ENCODE assay signal across 10 cellular contexts in the genomic region with DNA sequence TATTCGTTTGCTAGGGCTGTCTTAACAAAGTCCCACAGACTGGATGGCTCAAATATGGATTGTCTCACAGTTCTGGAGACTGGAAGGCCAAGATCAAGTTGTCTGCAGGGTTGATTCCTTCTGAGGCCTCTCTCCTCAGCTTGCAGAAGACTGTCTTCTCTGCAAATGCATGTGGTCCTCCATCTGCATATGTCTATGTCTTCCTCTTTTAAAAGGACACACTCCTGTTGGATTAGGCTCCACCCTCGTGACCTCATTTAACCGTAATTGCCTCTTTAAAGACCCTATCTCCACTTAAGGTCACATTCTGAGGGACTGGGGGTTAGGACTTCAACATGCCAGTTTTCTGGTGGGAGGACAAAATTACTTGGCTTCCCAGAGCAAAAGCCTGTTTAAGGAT.
DNase-seq lines count a peak whose midpoint lies in the region; ATAC-seq and TF ChIP-seq lines count a peak whose summit lies in the region.
"Had no signal": no experiment of that assay in that cellular context is flagged by ENCODE, and none has a peak within 500 bp of the region (broad histone marks: within the 10 kb centered on the region; RNA-seq: fewer than 3 reads in every experiment).

No MANE protein-coding gene starts in this region.

- peaks cover 9% of the 10 kb centered on the region for H3K36me3 Mint-ChIP-seq in activated T-helper 1 cell treated with anti-CD3 and anti-CD28 coated beads, Interleukin-12 subunit alpha, Interleukin-12 subunit beta, Interleukin-2, Interleukin-4 antibody, amounts not matched to agents 30 ng/mL and 10 ng/mL and 1 ng/mL, durations not matched to agents 14 hours and 24 hours and 36 hours (ENCODE audit: low read depth)

- no peaks in the 10 kb centered on the region for H3K36me3 ChIP-seq in heart right ventricle
- no peaks in the 10 kb centered on the region for H3K36me3 ChIP-seq in mesodermal cell (ENCODE audit: control insufficient read depth, insufficient read depth, low read length)
- H3K36me3 ChIP-seq in uterus = no peaks in the 10 kb centered on the region
- H3K36me3 ChIP-seq in spleen = no peaks in the 10 kb centered on the region

- no peak for TF ChIP-seq CTCF in heart right ventricle (IDR thresholded peaks at IDR 0.05)
- no peak for TF ChIP-seq CTCF in uterus (IDR thresholded peaks at IDR 0.05)
- TF ChIP-seq CTCF in spleen (IDR thresholded peaks at IDR 0.05 in 8 of 11, conservative IDR thresholded peaks at IDR 0.05 in 3 of 11) = no peak

- no peak overlapping the region for H3K4me3 ChIP-seq in heart right ventricle
- H3K4me3 ChIP-seq in mesodermal cell (ENCODE audit: extremely low read depth, insufficient read depth, low read length, poor library complexity, severe bottlenecking) = no peak overlapping the region
- no peak overlapping the region for H3K4me3 ChIP-seq in uterus
- no peak overlapping the region for H3K4me3 ChIP-seq in spleen

- ATAC-seq in heart right ventricle (no peak), Right ventricle myocardium inferior (no peak)

- H3K27ac ChIP-seq in heart right ventricle (peak overlapping the region in 9 of 10 donors; percentile 27 to 81 (median 57)), mesodermal cell (ENCODE audit: low read depth, low read length, severe bottlenecking) (peak overlapping the region; percentile 97), uterus (peak overlapping the region; percentile 57 to 64), spleen (peak overlapping the region in 3 of 8 donors; percentile 37 to 64 (median 54))

- DNase-seq in heart right ventricle = no peak
- DNase-seq in Right ventricle myocardium inferior (ENCODE audit: missing footprints) = no peak
- no peak for DNase-seq in activated T-helper 1 cell treated with anti-CD3 and anti-CD28 coated beads, Interleukin-12 subunit alpha, Interleukin-12 subunit beta, Interleukin-2, Interleukin-4 antibody, amounts not matched to agents 30 ng/mL and 10 ng/mL and 1 ng/mL, durations not matched to agents 14 hours and 24 hours and 36 hours (ENCODE audit: low spot score)
- no peak for DNase-seq in uterus
- no peak for DNase-seq in spleen
- DNase-seq in NCI-H226 = no peak
- DNase-seq in activated effector memory CD4-positive, alpha-beta T cell treated with anti-CD3 and anti-CD28 coated beads, Interleukin-2, amount 50 U/mL, for 16 hours = no peak
- DNase-seq: NCI-H2107 had no signal

- H3K9me3 ChIP-seq in heart right ventricle = no peaks in the 10 kb centered on the region
- H3K9me3 ChIP-seq in mesodermal cell (ENCODE audit: control insufficient read depth, low read length) = no peaks in the 10 kb centered on the region
- no peaks in the 10 kb centered on the region for H3K9me3 ChIP-seq in uterus
- no peaks in the 10 kb centered on the region for H3K9me3 ChIP-seq in spleen

- peaks cover 5 to 64% (median 44%) of the 10 kb centered on the region in 9 donors for H3K4me1 ChIP-seq in heart right ventricle
- peaks cover 33% of the 10 kb centered on the region for H3K4me1 ChIP-seq in mesodermal cell (ENCODE audit: control insufficient read depth, insufficient read depth, low read length, poor library complexity, severe bottlenecking)
- no peaks in the 10 kb centered on the region for H3K4me1 ChIP-seq in uterus
- peaks cover 0 to 42% (median 23%) of the 10 kb centered on the region in 6 donors for H3K4me1 ChIP-seq in spleen

- intact Hi-C loops in heart right ventricle (cut with DNase I) (no loop called here), Right ventricle myocardium inferior (cut with DNase I) (no loop called here), uterus (cut with DNase I; ENCODE audit: low total_unique reads) (no loop called here), spleen (cut with DNase I; ENCODE audit: low total_unique reads) (no loop called here)
- intact Hi-C loops in activated T-helper 1 cell treated with anti-CD3 and anti-CD28 coated beads, Interleukin-12 subunit alpha, Interleukin-12 subunit beta, Interleukin-2, Interleukin-4 antibody, amounts not matched to agents 30 ng/mL and 10 ng/mL and 1 ng/mL, durations not matched to agents 14 hours and 24 hours and 36 hours (cut with micrococcal nuclease) = loop anchor here (5.0 kb wide), 4 partner anchors 223 to 1012 kb away; a partner anchor contains a TSS

- no peaks in the 10 kb centered on the region for H3K27me3 Mint-ChIP-seq in activated T-helper 1 cell treated with anti-CD3 and anti-CD28 coated beads, Interleukin-12 subunit alpha, Interleukin-12 subunit beta, Interleukin-2, Interleukin-4 antibody, amounts not matched to agents 30 ng/mL and 10 ng/mL and 1 ng/mL, durations not matched to agents 14 hours and 24 hours and 36 hours (ENCODE audit: insufficient read depth)
- H3K27me3 Mint-ChIP-seq: memory B cell had no signal

- no peaks in the 10 kb centered on the region for H3K27me3 ChIP-seq in heart right ventricle
- H3K27me3 ChIP-seq in uterus = no peaks in the 10 kb centered on the region
- H3K27me3 ChIP-seq in spleen (replicated peaks in 1 of 7) = no peaks in the 10 kb centered on the region

- peaks cover 38% of the 10 kb centered on the region for H3K4me1 Mint-ChIP-seq in activated T-helper 1 cell treated with anti-CD3 and anti-CD28 coated beads, Interleukin-12 subunit alpha, Interleukin-12 subunit beta, Interleukin-2, Interleukin-4 antibody, amounts not matched to agents 30 ng/mL and 10 ng/mL and 1 ng/mL, durations not matched to agents 14 hours and 24 hours and 36 hours (ENCODE audit: low read depth)

- 72 to 77% methylated on average over 3 of the region's 3 CpGs for WGBS in heart right ventricle, 2 donors
- 0 to 22% methylated on average over 1 of the region's 3 CpGs for WGBS in mesodermal cell (ENCODE audit: insufficient coverage in 2 of 2), 2 experiments
- WGBS in spleen, 5 donors = 57 to 72% (median 63%) methylated on average over 3 of the region's 3 CpGs

- peak overlapping the region; percentile 30 for H3K27ac Mint-ChIP-seq in activated T-helper 1 cell treated with anti-CD3 and anti-CD28 coated beads, Interleukin-12 subunit alpha, Interleukin-12 subunit beta, Interleukin-2, Interleukin-4 antibody, amounts not matched to agents 30 ng/mL and 10 ng/mL and 1 ng/mL, durations not matched to agents 14 hours and 24 hours and 36 hours
- H3K27ac Mint-ChIP-seq: memory B cell had no signal

- no peak overlapping the region for H3K4me3 Mint-ChIP-seq in activated T-helper 1 cell treated with anti-CD3 and anti-CD28 coated beads, Interleukin-12 subunit alpha, Interleukin-12 subunit beta, Interleukin-2, Interleukin-4 antibody, amounts not matched to agents 30 ng/mL and 10 ng/mL and 1 ng/mL, durations not matched to agents 14 hours and 24 hours and 36 hours
- H3K4me3 Mint-ChIP-seq: memory B cell had no signal

- TF ChIP-seq POLR2A in uterus (IDR thresholded peaks at IDR 0.05) (no peak), spleen (IDR thresholded peaks at IDR 0.05) (no peak)

- peaks cover 18% of the 10 kb centered on the region for H3K9me3 Mint-ChIP-seq in activated T-helper 1 cell treated with anti-CD3 and anti-CD28 coated beads, Interleukin-12 subunit alpha, Interleukin-12 subunit beta, Interleukin-2, Interleukin-4 antibody, amounts not matched to agents 30 ng/mL and 10 ng/mL and 1 ng/mL, durations not matched to agents 14 hours and 24 hours and 36 hours
- H3K9me3 Mint-ChIP-seq: memory B cell had no signal
